ENCODE assay signal across 8 cellular contexts in the genomic region with DNA sequence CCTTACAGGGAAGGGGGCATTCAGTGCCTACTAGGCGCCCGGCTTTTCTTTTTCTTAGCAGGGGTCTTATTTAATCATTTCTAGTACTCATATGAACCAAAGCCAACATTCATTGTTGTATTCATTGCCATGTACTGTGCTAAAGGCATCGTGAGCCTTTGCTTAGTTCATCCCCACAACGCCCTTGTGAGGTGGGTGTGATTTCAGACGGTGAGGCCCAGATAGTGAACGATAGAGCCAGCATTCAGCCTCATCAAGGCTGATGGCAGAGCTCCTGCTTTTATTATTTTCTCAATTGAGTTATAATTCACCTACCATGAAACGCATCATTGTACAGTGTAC. TPM values are rescaled to one million over a fixed set of nuclear protein-coding genes. Genes with fewer than 3 reads are reported as not detected.
DNase-seq lines count a peak whose midpoint lies in the region; ATAC-seq and TF ChIP-seq lines count a peak whose summit lies in the region.

No MANE protein-coding gene starts in this region.

- peaks cover 30% of the 10 kb centered on the region for H3K4me1 ChIP-seq in DOHH2 (ENCODE audit: control insufficient read depth, low read length)

- H3K36me3 Mint-ChIP-seq in central memory CD8-positive, alpha-beta T cell (ENCODE audit: insufficient read depth): peaks cover 10% of the 10 kb centered on the region
- H3K36me3 Mint-ChIP-seq in natural killer cell (no peaks in the 10 kb centered on the region), endothelial cell (ENCODE audit: low read depth, unreplicated experiment) (peaks cover 11% of the 10 kb centered on the region)

- no peak overlapping the region; the same call in 1 of the 2 replicates for H3K27ac ChIP-seq in DOHH2 (ENCODE audit: low read depth, low read length)

- H4K20me1 ChIP-seq in DOHH2 (ENCODE audit: control insufficient read depth, insufficient read depth, low read depth, low read length): no peaks in the 10 kb centered on the region

- no peak for DNase-seq in central memory CD8-positive, alpha-beta T cell (ENCODE audit: low spot score in 2 of 2)
- DNase-seq in natural killer cell: no peak
- no peak for DNase-seq in endothelial cell (ENCODE audit: low spot score)
- no peak for DNase-seq in GM10266 (ENCODE audit: extremely low spot score)
- DNase-seq in stimulated activated naive CD4-positive, alpha-beta T cell (lab: John Stamatoyannopoulos, UW): no peak
- DNase-seq in activated effector memory CD4-positive, alpha-beta T cell treated with anti-CD3 and anti-CD28 coated beads, Interleukin-2, amount 50 U/mL, for 16 hours: no peak

- no peaks in the 10 kb centered on the region for H3K9me3 ChIP-seq in DOHH2 (ENCODE audit: control insufficient read depth, insufficient read depth, low read length)

- H3K27me3 ChIP-seq in DOHH2 (ENCODE audit: control insufficient read depth, low read length): no peaks in the 10 kb centered on the region

- H3K4me3 Mint-ChIP-seq in central memory CD8-positive, alpha-beta T cell: peak overlapping the region; percentile 22
- H3K4me3 Mint-ChIP-seq in natural killer cell: peak overlapping the region; percentile 21
- no peak overlapping the region for H3K4me3 Mint-ChIP-seq in endothelial cell (ENCODE audit: unreplicated experiment)

- ATAC-seq in HG02938 (IDR thresholded peaks at IDR 0.05; ENCODE audit: unreplicated experiment) (peak; percentile 15), natural killer cell (peak in 2 of 3 donors; percentile 37 to 44)
- peak; percentile 28 for ATAC-seq in central memory CD8-positive, alpha-beta T cell (replicated peaks; ENCODE audit: extremely low read depth, poor library complexity, severe bottlenecking)

- no peak for TF ChIP-seq CTCF in DOHH2 (IDR thresholded peaks at IDR 0.05; ENCODE audit: low read depth, low read length, poor library complexity, severe bottlenecking)
- TF ChIP-seq CTCF in natural killer cell (IDR thresholded peaks at IDR 0.05): no peak
- TF ChIP-seq CTCF in endothelial cell (IDR thresholded peaks at IDR 0.05; ENCODE audit: unreplicated experiment): no peak
- TF ChIP-seq CTCF in GM10266 (IDR thresholded peaks at IDR 0.05; ENCODE audit: control insufficient read depth, insufficient read depth, low read depth, missing control alignments): no peak

- no peaks in the 10 kb centered on the region for H3K9me2 ChIP-seq in DOHH2 (replicated peaks; ENCODE audit: control insufficient read depth, low read length)

- peak overlapping the region; percentile 74 for H3K4me2 ChIP-seq in DOHH2 (ENCODE audit: low read length)

- H3F3A ChIP-seq in DOHH2 (ENCODE audit: control insufficient read depth, insufficient read depth): peaks cover 5% of the 10 kb centered on the region; the same call in 1 of the 2 replicates

- no peaks in the 10 kb centered on the region for H3K27me3 Mint-ChIP-seq in central memory CD8-positive, alpha-beta T cell
- no peaks in the 10 kb centered on the region for H3K27me3 Mint-ChIP-seq in natural killer cell (ENCODE audit: low read depth in 2 of 2)
- H3K27me3 Mint-ChIP-seq in endothelial cell (ENCODE audit: unreplicated experiment): peaks cover 3% of the 10 kb centered on the region

- peaks cover 8% of the 10 kb centered on the region; the same call in 1 of the 2 replicates for H3K36me3 ChIP-seq in DOHH2 (ENCODE audit: control insufficient read depth, low read length)

- intact Hi-C loops in natural killer cell (cut with micrococcal nuclease): no loop called here

- H3K9me3 Mint-ChIP-seq in central memory CD8-positive, alpha-beta T cell: no peaks in the 10 kb centered on the region
- no peaks in the 10 kb centered on the region for H3K9me3 Mint-ChIP-seq in natural killer cell
- H3K9me3 Mint-ChIP-seq in endothelial cell (ENCODE audit: unreplicated experiment): no peaks in the 10 kb centered on the region

- peak overlapping the region; percentile 64 for H3K4me3 ChIP-seq in DOHH2 (ENCODE audit: low read length)

- peaks cover 96% of the 10 kb centered on the region for H3K79me2 ChIP-seq in DOHH2 (ENCODE audit: control insufficient read depth, low read length)

- H3K4me1 Mint-ChIP-seq in central memory CD8-positive, alpha-beta T cell: peaks cover 57% of the 10 kb centered on the region
- H3K4me1 Mint-ChIP-seq in natural killer cell (peaks cover 38 to 40% of the 10 kb centered on the region in 2 donors), endothelial cell (ENCODE audit: unreplicated experiment) (peaks cover 52% of the 10 kb centered on the region)

- H3K27ac Mint-ChIP-seq in central memory CD8-positive, alpha-beta T cell (ENCODE audit: low read depth): peak overlapping the region; percentile 84
- H3K27ac Mint-ChIP-seq in natural killer cell (peak overlapping the region; percentile 61 to 87), endothelial cell (ENCODE audit: unreplicated experiment) (no peak overlapping the region)

RNA-seq across cellular contexts. Expression of gene HK1, which starts 50.0 kb away (rescaled TPM):
- total RNA-seq in natural killer cell (10 to 100 TPM; 58.4 to 72.6 (median 69.5) TPM), endothelial cell (ENCODE audit: unreplicated experiment) (162 TPM)
